1 cellular context compared by ENCODE assay signal in the genomic region with DNA sequence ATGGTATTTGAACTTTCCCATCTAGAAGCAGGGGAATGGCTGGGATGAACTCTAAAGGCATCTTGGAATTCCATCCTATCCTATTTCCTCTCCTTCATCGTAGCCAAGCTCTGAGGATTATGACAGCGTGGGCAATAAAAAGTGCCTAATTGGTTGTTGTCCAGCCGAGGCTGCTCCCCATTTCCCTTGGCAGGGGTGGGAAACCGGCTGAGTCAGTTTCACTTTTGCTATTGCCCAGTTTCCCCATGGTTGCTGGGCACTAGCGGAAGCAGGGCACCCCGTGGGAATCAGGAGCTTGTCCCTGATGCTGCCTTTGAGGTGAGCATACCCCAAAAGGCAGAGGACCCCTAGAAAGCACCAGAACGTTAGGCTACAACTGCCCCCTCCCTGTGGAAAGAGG.
TF ChIP-seq lines count a peak whose summit lies in the region.

No MANE protein-coding gene starts in this region.

TF ChIP-seq in SK-N-SH treated with all-trans-retinoic acid at 6 μM for 48 hours, 23 proteins besides CTCF, POLR2A, EP300 and RAD21 (continued from another document):
- TF ChIP-seq, protein P1, sequence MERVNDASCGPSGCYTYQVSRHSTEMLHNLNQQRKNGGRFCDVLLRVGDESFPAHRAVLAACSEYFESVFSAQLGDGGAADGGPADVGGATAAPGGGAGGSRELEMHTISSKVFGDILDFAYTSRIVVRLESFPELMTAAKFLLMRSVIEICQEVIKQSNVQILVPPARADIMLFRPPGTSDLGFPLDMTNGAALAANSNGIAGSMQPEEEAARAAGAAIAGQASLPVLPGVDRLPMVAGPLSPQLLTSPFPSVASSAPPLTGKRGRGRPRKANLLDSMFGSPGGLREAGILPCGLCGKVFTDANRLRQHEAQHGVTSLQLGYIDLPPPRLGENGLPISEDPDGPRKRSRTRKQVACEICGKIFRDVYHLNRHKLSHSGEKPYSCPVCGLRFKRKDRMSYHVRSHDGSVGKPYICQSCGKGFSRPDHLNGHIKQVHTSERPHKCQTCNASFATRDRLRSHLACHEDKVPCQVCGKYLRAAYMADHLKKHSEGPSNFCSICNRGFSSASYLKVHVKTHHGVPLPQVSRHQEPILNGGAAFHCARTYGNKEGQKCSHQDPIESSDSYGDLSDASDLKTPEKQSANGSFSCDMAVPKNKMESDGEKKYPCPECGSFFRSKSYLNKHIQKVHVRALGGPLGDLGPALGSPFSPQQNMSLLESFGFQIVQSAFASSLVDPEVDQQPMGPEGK (CRISPR knock-in tag; IDR thresholded peaks at IDR 0.05; ENCODE audit: borderline replicate concordance), result no peak
- TF ChIP-seq, protein P2, sequence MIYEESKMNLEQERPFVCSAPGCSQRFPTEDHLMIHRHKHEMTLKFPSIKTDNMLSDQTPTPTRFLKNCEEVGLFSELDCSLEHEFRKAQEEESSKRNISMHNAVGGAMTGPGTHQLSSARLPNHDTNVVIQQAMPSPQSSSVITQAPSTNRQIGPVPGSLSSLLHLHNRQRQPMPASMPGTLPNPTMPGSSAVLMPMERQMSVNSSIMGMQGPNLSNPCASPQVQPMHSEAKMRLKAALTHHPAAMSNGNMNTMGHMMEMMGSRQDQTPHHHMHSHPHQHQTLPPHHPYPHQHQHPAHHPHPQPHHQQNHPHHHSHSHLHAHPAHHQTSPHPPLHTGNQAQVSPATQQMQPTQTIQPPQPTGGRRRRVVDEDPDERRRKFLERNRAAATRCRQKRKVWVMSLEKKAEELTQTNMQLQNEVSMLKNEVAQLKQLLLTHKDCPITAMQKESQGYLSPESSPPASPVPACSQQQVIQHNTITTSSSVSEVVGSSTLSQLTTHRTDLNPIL (CRISPR knock-in tag; IDR thresholded peaks at IDR 0.05; ENCODE audit: low read depth), result no peak
- TF ChIP-seq RARB (CRISPR knock-in tag; IDR thresholded peaks at IDR 0.05) (no peak), TCF4 (CRISPR knock-in tag; IDR thresholded peaks at IDR 0.05; ENCODE audit: borderline replicate concordance) (no peak), ZNF8 (CRISPR knock-in tag; IDR thresholded peaks at IDR 0.05) (no peak), TOX (CRISPR knock-in tag; IDR thresholded peaks at IDR 0.05; ENCODE audit: borderline replicate concordance) (no peak)
